In the genomic region with DNA sequence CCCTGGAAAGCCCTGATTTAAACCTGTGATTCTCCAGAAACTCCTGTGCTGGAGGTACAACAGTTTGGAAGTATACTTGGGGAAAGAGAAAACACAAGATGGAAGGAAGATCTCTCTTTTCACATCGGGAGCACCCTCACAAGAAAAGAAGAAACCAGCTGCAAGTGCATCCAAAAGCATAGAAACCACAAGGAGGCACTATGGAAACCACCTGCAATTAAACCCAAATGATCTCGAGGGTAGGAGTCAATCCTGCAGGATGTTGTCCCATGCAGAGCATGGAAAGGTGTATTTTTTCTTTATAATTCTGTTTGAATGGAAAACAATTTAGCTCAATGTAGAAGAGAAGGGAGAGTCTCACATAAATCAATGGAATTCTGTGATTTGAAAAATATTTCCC, we compare ENCODE assay signal across 1 cellular context.
TF ChIP-seq lines count a peak whose summit lies in the region.

No MANE protein-coding gene starts in this region.

TF ChIP-seq in GM23338, 12 proteins besides CTCF, POLR2A, EP300 and RAD21 (continued from another document):
- TF ChIP-seq, protein P1, sequence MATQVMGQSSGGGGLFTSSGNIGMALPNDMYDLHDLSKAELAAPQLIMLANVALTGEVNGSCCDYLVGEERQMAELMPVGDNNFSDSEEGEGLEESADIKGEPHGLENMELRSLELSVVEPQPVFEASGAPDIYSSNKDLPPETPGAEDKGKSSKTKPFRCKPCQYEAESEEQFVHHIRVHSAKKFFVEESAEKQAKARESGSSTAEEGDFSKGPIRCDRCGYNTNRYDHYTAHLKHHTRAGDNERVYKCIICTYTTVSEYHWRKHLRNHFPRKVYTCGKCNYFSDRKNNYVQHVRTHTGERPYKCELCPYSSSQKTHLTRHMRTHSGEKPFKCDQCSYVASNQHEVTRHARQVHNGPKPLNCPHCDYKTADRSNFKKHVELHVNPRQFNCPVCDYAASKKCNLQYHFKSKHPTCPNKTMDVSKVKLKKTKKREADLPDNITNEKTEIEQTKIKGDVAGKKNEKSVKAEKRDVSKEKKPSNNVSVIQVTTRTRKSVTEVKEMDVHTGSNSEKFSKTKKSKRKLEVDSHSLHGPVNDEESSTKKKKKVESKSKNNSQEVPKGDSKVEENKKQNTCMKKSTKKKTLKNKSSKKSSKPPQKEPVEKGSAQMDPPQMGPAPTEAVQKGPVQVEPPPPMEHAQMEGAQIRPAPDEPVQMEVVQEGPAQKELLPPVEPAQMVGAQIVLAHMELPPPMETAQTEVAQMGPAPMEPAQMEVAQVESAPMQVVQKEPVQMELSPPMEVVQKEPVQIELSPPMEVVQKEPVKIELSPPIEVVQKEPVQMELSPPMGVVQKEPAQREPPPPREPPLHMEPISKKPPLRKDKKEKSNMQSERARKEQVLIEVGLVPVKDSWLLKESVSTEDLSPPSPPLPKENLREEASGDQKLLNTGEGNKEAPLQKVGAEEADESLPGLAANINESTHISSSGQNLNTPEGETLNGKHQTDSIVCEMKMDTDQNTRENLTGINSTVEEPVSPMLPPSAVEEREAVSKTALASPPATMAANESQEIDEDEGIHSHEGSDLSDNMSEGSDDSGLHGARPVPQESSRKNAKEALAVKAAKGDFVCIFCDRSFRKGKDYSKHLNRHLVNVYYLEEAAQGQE (IDR thresholded peaks at IDR 0.05; ENCODE audit: unreplicated experiment) = no peak
- TF ChIP-seq CREB1 (CRISPR knock-in tag; IDR thresholded peaks at IDR 0.05; ENCODE audit: low read depth) (no peak), NANOG (IDR thresholded peaks at IDR 0.05; ENCODE audit: borderline replicate concordance) (no peak), JUNB (IDR thresholded peaks at IDR 0.05; ENCODE audit: unreplicated experiment) (no peak), ETS1 (IDR thresholded peaks at IDR 0.05) (no peak), STAT1 (IDR thresholded peaks at IDR 0.05; ENCODE audit: unreplicated experiment) (no peak), EZH2phosphoT487 (IDR thresholded peaks at IDR 0.05; ENCODE audit: unreplicated experiment) (no peak), ZNF331 (CRISPR knock-in tag; IDR thresholded peaks at IDR 0.05; ENCODE audit: low read depth) (no peak), EZH2 (IDR thresholded peaks at IDR 0.05; ENCODE audit: low read depth, unreplicated experiment) (no peak)
